19 cellular contexts compared by ENCODE assay signal in the genomic region with DNA sequence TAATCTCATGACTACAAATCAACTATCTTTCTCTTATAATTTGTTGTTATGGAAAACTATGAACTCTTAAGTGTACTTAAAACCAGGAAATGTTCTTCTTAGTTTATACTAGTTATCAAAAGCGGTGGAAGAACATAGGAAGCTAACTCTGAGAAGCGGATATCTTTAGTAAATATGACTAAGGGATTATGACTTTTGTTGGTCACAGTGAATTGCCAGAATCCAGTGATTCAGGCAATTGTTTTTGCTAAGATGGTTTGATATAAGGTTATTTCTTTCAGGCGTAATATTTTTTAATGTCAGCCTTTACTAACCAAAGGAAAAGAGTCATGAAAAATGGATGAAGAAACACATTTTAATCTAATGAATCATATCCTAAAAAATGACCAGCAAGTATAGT.
A peak's percentile ranks its signal among the peaks of the same experiment; 100 is the strongest.
DNase-seq lines count a peak whose midpoint lies in the region; ATAC-seq and TF ChIP-seq lines count a peak whose summit lies in the region.
"Had no signal": no experiment of that assay in that cellular context is flagged by ENCODE, and none has a peak within 500 bp of the region (broad histone marks: within the 10 kb centered on the region; RNA-seq: fewer than 3 reads in every experiment).

No MANE protein-coding gene starts in this region.

- H3K9me3 Mint-ChIP-seq in activated T-helper 17 cell treated with anti-CD3 and anti-CD28 coated beads, Interleukin-2, amount 50 U/mL, for 72 hours, result peaks cover 7% of the 10 kb centered on the region
- H3K9me3 Mint-ChIP-seq: type B pancreatic cell had no signal

- no peak overlapping the region for H3K4me3 ChIP-seq in epithelial cell of esophagus (ENCODE audit: low read length)

- no peak for TF ChIP-seq POLR2A in GM18505 (IDR thresholded peaks at IDR 0.05; ENCODE audit: borderline replicate concordance, extremely low read depth, insufficient read depth, insufficient read length)

- peak; percentile 86 for DNase-seq in EL
- DNase-seq in RPMI7951 (ENCODE audit: low read depth), result peak; percentile 60
- peak; percentile 29 for DNase-seq in epithelial cell of esophagus (ENCODE audit: low read depth)
- peak; percentile 82 for DNase-seq in non-pigmented ciliary epithelial cell (ENCODE audit: low read depth)
- DNase-seq in islet precursor cell, result no peak
- DNase-seq: activated CD4-positive, alpha-beta T cell treated with anti-CD3 and anti-CD28 coated beads for 36 hours; activated T-cell treated with anti-CD3 and anti-CD28 coated beads, Interleukin-2, amount 50 U/mL, for 24 hours; aorta; effector CD4-positive, alpha-beta T cell; left colon; naive B cell; NCI-H1436; NCI-H446; retina; stimulated activated CD4-positive, alpha-beta T cell treated with anti-CD3 and anti-CD28 coated beads, Interleukin-2, amount 100 ng/mL, for 48 hours had no signal

- no peak overlapping the region for H3K27ac Mint-ChIP-seq in activated T-helper 17 cell treated with anti-CD3 and anti-CD28 coated beads, Interleukin-2, amount 50 U/mL, for 72 hours
- H3K27ac Mint-ChIP-seq: activated CD4-positive, alpha-beta T cell treated with anti-CD3 and anti-CD28 coated beads for 36 hours; activated T-cell treated with anti-CD3 and anti-CD28 coated beads, Interleukin-2, amount 50 U/mL, for 24 hours; naive B cell; type B pancreatic cell had no signal

- ATAC-seq in activated T-helper 17 cell treated with anti-CD3 and anti-CD28 coated beads, Interleukin-2, amount 50 U/mL, for 72 hours (replicated peaks), result no peak
- ATAC-seq in GM18505 (IDR thresholded peaks at IDR 0.05; ENCODE audit: unreplicated experiment) (no peak), HG02571 (IDR thresholded peaks at IDR 0.05; ENCODE audit: unreplicated experiment) (no peak)
- ATAC-seq: activated CD4-positive, alpha-beta T cell treated with anti-CD3 and anti-CD28 coated beads for 36 hours; left colon had no signal

- no peaks in the 10 kb centered on the region for H3K27me3 Mint-ChIP-seq in activated T-helper 17 cell treated with anti-CD3 and anti-CD28 coated beads, Interleukin-2, amount 50 U/mL, for 72 hours
- H3K27me3 Mint-ChIP-seq: activated CD4-positive, alpha-beta T cell treated with anti-CD3 and anti-CD28 coated beads for 36 hours; activated T-cell treated with anti-CD3 and anti-CD28 coated beads, Interleukin-2, amount 50 U/mL, for 24 hours; naive B cell had no signal

- H3K4me3 Mint-ChIP-seq in activated T-helper 17 cell treated with anti-CD3 and anti-CD28 coated beads, Interleukin-2, amount 50 U/mL, for 72 hours, result no peak overlapping the region
- H3K4me3 Mint-ChIP-seq: activated CD4-positive, alpha-beta T cell treated with anti-CD3 and anti-CD28 coated beads for 36 hours; activated T-cell treated with anti-CD3 and anti-CD28 coated beads, Interleukin-2, amount 50 U/mL, for 24 hours; naive B cell; type B pancreatic cell had no signal

- H3K4me1 Mint-ChIP-seq in activated T-helper 17 cell treated with anti-CD3 and anti-CD28 coated beads, Interleukin-2, amount 50 U/mL, for 72 hours, result no peaks in the 10 kb centered on the region
- H3K4me1 Mint-ChIP-seq: activated CD4-positive, alpha-beta T cell treated with anti-CD3 and anti-CD28 coated beads for 36 hours; naive B cell had no signal

- no peak for TF ChIP-seq CTCF in epithelial cell of esophagus (IDR thresholded peaks at IDR 0.05; ENCODE audit: insufficient read depth, low read depth, low read length, missing control alignments)

- no peaks in the 10 kb centered on the region for H3K36me3 Mint-ChIP-seq in activated T-helper 17 cell treated with anti-CD3 and anti-CD28 coated beads, Interleukin-2, amount 50 U/mL, for 72 hours (ENCODE audit: low read depth)
- H3K36me3 Mint-ChIP-seq: naive B cell, type B pancreatic cell had no signal
